ENCODE assay signal across 32 cellular contexts in genomic region chr2:23685706-23686105, GRCh38.
"Had no signal": no experiment of that assay in that cellular context is flagged by ENCODE, and none has a peak within 500 bp of the region (broad histone marks: within the 10 kb centered on the region; RNA-seq: fewer than 3 reads in every experiment).

No MANE protein-coding gene starts in this region.

- H3K36me3 ChIP-seq: breast epithelium, neutrophil, prostate gland, thyroid gland had no signal

- H3K27ac ChIP-seq: neutrophil, prostate gland, sigmoid colon, thyroid gland, upper lobe of left lung, VCaP had no signal

- FAIRE-seq: endothelial cell of umbilical vein, keratinocyte, small intestine, TTC549 had no signal

- H3K27me3 ChIP-seq: breast epithelium, gastroesophageal sphincter, sigmoid colon, stomach, thyroid gland, upper lobe of left lung had no signal

- ATAC-seq: activated CD4-positive, CD25-positive, alpha-beta regulatory T cell treated with anti-CD3 and anti-CD28 coated beads, Interleukin-2, amount 50 U/mL, for 24 hours; gastroesophageal sphincter; left colon; naive thymus-derived CD8-positive, alpha-beta T cell; stimulated activated naive B cell treated with anti-CD40 and anti-IgM and Interleukin-4, amounts not matched to agents 10 μg/mL and 1 μg/mL and 100 μg/mL, for 72 hours had no signal

- H3K4me3 ChIP-seq: breast epithelium, gastroesophageal sphincter, prostate gland, sigmoid colon, stomach, thyroid gland, upper lobe of left lung had no signal

- H3K4me1 ChIP-seq: breast epithelium, prostate gland, sigmoid colon, upper lobe of left lung had no signal

- H3K4me3 Mint-ChIP-seq: activated naive CD4-positive, alpha-beta T cell treated with anti-CD3 and anti-CD28 coated beads for 36 hours; activated T-helper 1 cell treated with anti-CD3 and anti-CD28 coated beads, Interleukin-12 subunit alpha, Interleukin-12 subunit beta, Interleukin-2, Interleukin-4 antibody, amounts not matched to agents 30 ng/mL and 10 ng/mL and 1 ng/mL, durations not matched to agents 14 hours and 24 hours and 36 hours; memory B cell; naive thymus-derived CD8-positive, alpha-beta T cell; stimulated activated naive B cell treated with anti-CD40 and anti-IgM and Interleukin-4, amounts not matched to agents 10 μg/mL and 1 μg/mL and 100 μg/mL, for 72 hours had no signal

- H3K9me3 ChIP-seq: breast epithelium, gastroesophageal sphincter, neutrophil, prostate gland, sigmoid colon, stomach, thyroid gland, upper lobe of left lung had no signal

- H3K9me3 Mint-ChIP-seq: activated naive CD4-positive, alpha-beta T cell treated with anti-CD3 and anti-CD28 coated beads for 36 hours; activated T-helper 1 cell treated with anti-CD3 and anti-CD28 coated beads, Interleukin-12 subunit alpha, Interleukin-12 subunit beta, Interleukin-2, Interleukin-4 antibody, amounts not matched to agents 30 ng/mL and 10 ng/mL and 1 ng/mL, durations not matched to agents 14 hours and 24 hours and 36 hours; memory B cell; naive thymus-derived CD8-positive, alpha-beta T cell had no signal

- H3K27ac Mint-ChIP-seq: activated naive CD4-positive, alpha-beta T cell treated with anti-CD3 and anti-CD28 coated beads for 36 hours; activated T-helper 1 cell treated with anti-CD3 and anti-CD28 coated beads, Interleukin-12 subunit alpha, Interleukin-12 subunit beta, Interleukin-2, Interleukin-4 antibody, amounts not matched to agents 30 ng/mL and 10 ng/mL and 1 ng/mL, durations not matched to agents 14 hours and 24 hours and 36 hours; memory B cell; stimulated activated naive B cell treated with anti-CD40 and anti-IgM and Interleukin-4, amounts not matched to agents 10 μg/mL and 1 μg/mL and 100 μg/mL, for 72 hours had no signal

- DNase-seq: activated CD4-positive, alpha-beta T cell treated with anti-CD3 and anti-CD28 coated beads for 48 hours; activated CD4-positive, alpha-beta T cell treated with anti-CD3 and anti-CD28 coated beads, Interleukin-2, amount 50 U/mL, for 48 hours; activated CD8-positive, alpha-beta memory T cell treated with anti-CD3 and anti-CD28 coated beads for 24 hours; activated effector memory CD4-positive, alpha-beta T cell treated with anti-CD3 and anti-CD28 coated beads, Interleukin-2, amount 50 U/mL, for 16 hours; activated naive CD4-positive, alpha-beta T cell treated with anti-CD3 and anti-CD28 coated beads for 36 hours; amniotic stem cell; central memory CD4-positive, alpha-beta T cell; head of caudate nucleus; hippocampal formation; left colon; naive thymus-derived CD8-positive, alpha-beta T cell; retina; sigmoid colon; small intestine; stimulated activated CD4-positive, alpha-beta T cell treated with anti-CD3 and anti-CD28 coated beads, Interleukin-4, amount 100 ng/mL, for 4 hours; stimulated activated CD8-positive, alpha-beta memory T cell treated with anti-CD3 and anti-CD28 coated beads, Interleukin-4, amount 100 ng/mL, for 48 hours; stimulated activated naive B cell treated with anti-CD40 and anti-IgM and Interleukin-4, amounts not matched to agents 10 μg/mL and 1 μg/mL and 100 μg/mL, for 72 hours; stomach; T-helper 9 cell; upper lobe of left lung had no signal

- H3K36me3 Mint-ChIP-seq: memory B cell; naive thymus-derived CD8-positive, alpha-beta T cell had no signal

- H3K27me3 Mint-ChIP-seq: memory B cell had no signal
